In genomic region chr15:38817427-38818155, GRCh38 we compare ENCODE assay signal across 8 cellular contexts.
A peak's percentile ranks its signal among the peaks of the same experiment; 100 is the strongest.
DNase-seq lines count a peak whose midpoint lies in the region; ATAC-seq and TF ChIP-seq lines count a peak whose summit lies in the region.

No MANE protein-coding gene starts in this region.

- H3K27me3 ChIP-seq in Panc1 (ENCODE audit: control insufficient read depth, insufficient read depth, low read length) = no peaks in the 10 kb centered on the region

- H3K4me1 Mint-ChIP-seq in activated T-helper 1 cell treated with anti-CD3 and anti-CD28 coated beads, Interleukin-12 subunit alpha, Interleukin-12 subunit beta, Interleukin-2, Interleukin-4 antibody, amounts not matched to agents 30 ng/mL and 10 ng/mL and 1 ng/mL, durations not matched to agents 14 hours and 24 hours and 36 hours (ENCODE audit: low read depth) = peaks cover 4% of the 10 kb centered on the region

- H3K4me1 ChIP-seq in Panc1 (ENCODE audit: control insufficient read depth, insufficient read depth, low read length) = peaks cover 7% of the 10 kb centered on the region

- CTCF ChIA-PET in Panc1 (lab: Charles Lee) = no interaction called here

- TF ChIP-seq CTCF in Panc1 (IDR thresholded peaks at IDR 0.05) (peak; percentile 98), fibroblast of the aortic adventitia (IDR thresholded peaks at IDR 0.05; ENCODE audit: insufficient read depth, low read length) (peak; percentile 100)

- ATAC-seq in GM21360 (IDR thresholded peaks at IDR 0.05; ENCODE audit: unreplicated experiment) (peak; percentile 89), HG03575 (IDR thresholded peaks at IDR 0.05; ENCODE audit: extremely low read depth, insufficient number of reproducible peaks, low FRiP score, unreplicated experiment) (peak; percentile 79), Panc1 (peak; percentile 99)

- H3K4me3 Mint-ChIP-seq in activated T-helper 1 cell treated with anti-CD3 and anti-CD28 coated beads, Interleukin-12 subunit alpha, Interleukin-12 subunit beta, Interleukin-2, Interleukin-4 antibody, amounts not matched to agents 30 ng/mL and 10 ng/mL and 1 ng/mL, durations not matched to agents 14 hours and 24 hours and 36 hours = no peak overlapping the region

- DNase-seq in DMS153 treated with DMSO at 0.1 percent for 48 hours (lab: John Stamatoyannopoulos, UW; ENCODE audit: unreplicated experiment) (peak; percentile 6), Panc1 (ENCODE audit: low read depth, low spot score) (peak; percentile 50), fibroblast of the aortic adventitia (ENCODE audit: low read depth) (peak; percentile 59), nucleus accumbens (lab: John Stamatoyannopoulos, UW) (peak in 51 of 56 donors; percentile 2 to 84 (median 39)), superior temporal gyrus (ENCODE audit: extremely low spot score) (peak; percentile 79)
- peak; percentile 66 for DNase-seq in activated T-helper 1 cell treated with anti-CD3 and anti-CD28 coated beads, Interleukin-12 subunit alpha, Interleukin-12 subunit beta, Interleukin-2, Interleukin-4 antibody, amounts not matched to agents 30 ng/mL and 10 ng/mL and 1 ng/mL, durations not matched to agents 14 hours and 24 hours and 36 hours (ENCODE audit: low spot score)

- H3K36me3 ChIP-seq in Panc1 (ENCODE audit: control insufficient read depth, insufficient read depth, low read length) = no peaks in the 10 kb centered on the region

- POLR2A ChIA-PET in Panc1 (lab: Charles Lee) = no interaction called here

- intact Hi-C loops in Panc1 (cut with micrococcal nuclease; ENCODE audit: unreplicated experiment) = loop anchor here (5.0 to 10.0 kb wide), 4 partner anchors 113 to 765 kb away; partner anchors contain the start of gene THBS1
- intact Hi-C loops in activated T-helper 1 cell treated with anti-CD3 and anti-CD28 coated beads, Interleukin-12 subunit alpha, Interleukin-12 subunit beta, Interleukin-2, Interleukin-4 antibody, amounts not matched to agents 30 ng/mL and 10 ng/mL and 1 ng/mL, durations not matched to agents 14 hours and 24 hours and 36 hours (cut with micrococcal nuclease) = loop anchor here (1.0 to 5.0 kb wide), 4 partner anchors 110 to 940 kb away; no protein-coding TSS in a partner anchor

- no TSS peak for BruUV-seq in Panc1 (replicated peaks; lab: Mats Ljungman, UMichigan)

- H3K9me3 ChIP-seq in Panc1 (ENCODE audit: control insufficient read depth, insufficient read depth, low read depth, low read length) = no peaks in the 10 kb centered on the region

- no peak overlapping the region for H3K27ac Mint-ChIP-seq in activated T-helper 1 cell treated with anti-CD3 and anti-CD28 coated beads, Interleukin-12 subunit alpha, Interleukin-12 subunit beta, Interleukin-2, Interleukin-4 antibody, amounts not matched to agents 30 ng/mL and 10 ng/mL and 1 ng/mL, durations not matched to agents 14 hours and 24 hours and 36 hours

- peaks cover 14% of the 10 kb centered on the region for H3K27me3 Mint-ChIP-seq in activated T-helper 1 cell treated with anti-CD3 and anti-CD28 coated beads, Interleukin-12 subunit alpha, Interleukin-12 subunit beta, Interleukin-2, Interleukin-4 antibody, amounts not matched to agents 30 ng/mL and 10 ng/mL and 1 ng/mL, durations not matched to agents 14 hours and 24 hours and 36 hours (ENCODE audit: insufficient read depth)

- in situ Hi-C loops in Panc1 (cut with HindIII; ENCODE audit: low pct_unique_long_range_greater_than_20kb, low sequenced_read_pairs) = no loop called here

- H3K36me3 Mint-ChIP-seq in activated T-helper 1 cell treated with anti-CD3 and anti-CD28 coated beads, Interleukin-12 subunit alpha, Interleukin-12 subunit beta, Interleukin-2, Interleukin-4 antibody, amounts not matched to agents 30 ng/mL and 10 ng/mL and 1 ng/mL, durations not matched to agents 14 hours and 24 hours and 36 hours (ENCODE audit: low read depth) = peaks cover 2% of the 10 kb centered on the region

- H3K4me3 ChIP-seq in Panc1 (ENCODE audit: low read depth in 2 of 2, low read length in 2 of 2) (no peak overlapping the region), fibroblast of the aortic adventitia (ENCODE audit: low read depth, low read length) (no peak overlapping the region)

- H3K27ac ChIP-seq in Panc1 (ENCODE audit: low read length) = peak overlapping the region; percentile 34; the same call in 1 of the 2 replicates

- no peaks in the 10 kb centered on the region for H3K9me3 Mint-ChIP-seq in activated T-helper 1 cell treated with anti-CD3 and anti-CD28 coated beads, Interleukin-12 subunit alpha, Interleukin-12 subunit beta, Interleukin-2, Interleukin-4 antibody, amounts not matched to agents 30 ng/mL and 10 ng/mL and 1 ng/mL, durations not matched to agents 14 hours and 24 hours and 36 hours

Comparison
In these comparisons a context has a peak if more than half of its experiments do, and no peak if none do; other contexts are left out.
1. DNase-seq: peak in every context shown above with its lines; median percentile 79 in superior temporal gyrus; 66 in activated T-helper 1 cell treated with anti-CD3 and anti-CD28 coated beads, Interleukin-12 subunit alpha, Interleukin-12 subunit beta, Interleukin-2, Interleukin-4 antibody, amounts not matched to agents 30 ng/mL and 10 ng/mL and 1 ng/mL, durations not matched to agents 14 hours and 24 hours and 36 hours; 59 in fibroblast of the aortic adventitia; 50 in Panc1; 39 in nucleus accumbens; 6 in DMS153 treated with DMSO at 0.1 percent for 48 hours.